ENCODE assay signal across 1 cellular context in genomic region chr19:3612901-3613741, GRCh38.
TF ChIP-seq lines count a peak whose summit lies in the region.

No MANE protein-coding gene starts in this region.

TF ChIP-seq in K562, 482 proteins besides CTCF, POLR2A, EP300 and RAD21 (continued from another document and continues in another):
- TF ChIP-seq E2F6 (IDR thresholded peaks at IDR 0.05; ENCODE audit: borderline replicate concordance in 1 of 2, extremely low read depth in 1 of 2, insufficient read depth in 1 of 2, insufficient read length in 1 of 2, low read depth in 1 of 2, low read length in 1 of 2, poor library complexity in 1 of 2, severe bottlenecking in 1 of 2), result peak; percentile 99
- TF ChIP-seq ZNF444 (CRISPR knock-in tag; IDR thresholded peaks at IDR 0.05), result no peak
- TF ChIP-seq ZNF212 (CRISPR knock-in tag; IDR thresholded peaks at IDR 0.05), result no peak
- no peak for TF ChIP-seq ZFP1 (CRISPR knock-in tag; IDR thresholded peaks at IDR 0.05)
- no peak for TF ChIP-seq ZHX1 (conservative IDR thresholded peaks at IDR 0.05; ENCODE audit: low read length)
- no peak for TF ChIP-seq BRF1 (IDR thresholded peaks at IDR 0.05; ENCODE audit: borderline replicate concordance, extremely low read depth, insufficient read length)
- no peak for TF ChIP-seq FOXP1 (CRISPR knock-in tag; IDR thresholded peaks at IDR 0.05)
- TF ChIP-seq RBFOX2 (IDR thresholded peaks at IDR 0.05; ENCODE audit: low read depth, low read length), result peak; percentile 72
- no peak for TF ChIP-seq ZNF282 (CRISPR knock-in tag; IDR thresholded peaks at IDR 0.05)
- TF ChIP-seq ZBED1 (IDR thresholded peaks at IDR 0.05), result no peak
- no peak for TF ChIP-seq CLOCK (CRISPR knock-in tag; IDR thresholded peaks at IDR 0.05; ENCODE audit: borderline replicate concordance)
- TF ChIP-seq NCOA1 (IDR thresholded peaks at IDR 0.05; ENCODE audit: low read depth), result no peak
- TF ChIP-seq ZBTB33 (CRISPR knock-in tag; IDR thresholded peaks at IDR 0.05), result peak; percentile 90
- no peak for TF ChIP-seq ZNF830 (CRISPR knock-in tag; IDR thresholded peaks at IDR 0.05)
- TF ChIP-seq RB1 (IDR thresholded peaks at IDR 0.05; ENCODE audit: low read depth), result peak; percentile 54; the same call in 1 of the 2 replicates
- no peak for TF ChIP-seq PCBP2 (IDR thresholded peaks at IDR 0.05; ENCODE audit: low read depth, low read length, poor library complexity, severe bottlenecking)
- no peak for TF ChIP-seq NR0B1 (IDR thresholded peaks at IDR 0.05; ENCODE audit: partially characterized antibody)
- TF ChIP-seq RUNX1 (IDR thresholded peaks at IDR 0.05; ENCODE audit: low read depth), result no peak
- no peak for TF ChIP-seq ZNF764 (CRISPR knock-in tag; IDR thresholded peaks at IDR 0.05; ENCODE audit: low read depth)
- no peak for TF ChIP-seq NR2C1 (IDR thresholded peaks at IDR 0.05)
- TF ChIP-seq NR2C1 (tag; IDR thresholded peaks at IDR 0.05), result peak; percentile 43; the same call in 1 of the 2 replicates
- no peak for TF ChIP-seq MYBL2 (IDR thresholded peaks at IDR 0.05; ENCODE audit: low read depth)
- TF ChIP-seq MYBL2 (CRISPR knock-in tag; IDR thresholded peaks at IDR 0.05; ENCODE audit: borderline replicate concordance), result no peak
- TF ChIP-seq HDAC6 (IDR thresholded peaks at IDR 0.05; ENCODE audit: low read depth, low read length), result no peak
- TF ChIP-seq TARDBP (IDR thresholded peaks at IDR 0.05), result no peak
- TF ChIP-seq ZFP36 (IDR thresholded peaks at IDR 0.05; ENCODE audit: low read depth, low read length, partially characterized antibody), result no peak
- TF ChIP-seq ARID4B (CRISPR knock-in tag; IDR thresholded peaks at IDR 0.05), result no peak
- no peak for TF ChIP-seq ZNF449 (CRISPR knock-in tag; IDR thresholded peaks at IDR 0.05)
- no peak for TF ChIP-seq ZBTB12 (CRISPR knock-in tag; IDR thresholded peaks at IDR 0.05)
- TF ChIP-seq E2F3 (CRISPR knock-in tag; IDR thresholded peaks at IDR 0.05), result no peak
- no peak for TF ChIP-seq ZNF696 (CRISPR knock-in tag; conservative IDR thresholded peaks at IDR 0.05)
- TF ChIP-seq NEUROD1 (IDR thresholded peaks at IDR 0.05; ENCODE audit: borderline replicate concordance, low read depth, low read length, partially characterized antibody), result no peak
- TF ChIP-seq CHCHD3 (CRISPR knock-in tag; IDR thresholded peaks at IDR 0.05), result no peak
- no peak for TF ChIP-seq SMARCC2 (IDR thresholded peaks at IDR 0.05; ENCODE audit: low read depth)
